ENCODE assay signal across 1 cellular context in the genomic region with DNA sequence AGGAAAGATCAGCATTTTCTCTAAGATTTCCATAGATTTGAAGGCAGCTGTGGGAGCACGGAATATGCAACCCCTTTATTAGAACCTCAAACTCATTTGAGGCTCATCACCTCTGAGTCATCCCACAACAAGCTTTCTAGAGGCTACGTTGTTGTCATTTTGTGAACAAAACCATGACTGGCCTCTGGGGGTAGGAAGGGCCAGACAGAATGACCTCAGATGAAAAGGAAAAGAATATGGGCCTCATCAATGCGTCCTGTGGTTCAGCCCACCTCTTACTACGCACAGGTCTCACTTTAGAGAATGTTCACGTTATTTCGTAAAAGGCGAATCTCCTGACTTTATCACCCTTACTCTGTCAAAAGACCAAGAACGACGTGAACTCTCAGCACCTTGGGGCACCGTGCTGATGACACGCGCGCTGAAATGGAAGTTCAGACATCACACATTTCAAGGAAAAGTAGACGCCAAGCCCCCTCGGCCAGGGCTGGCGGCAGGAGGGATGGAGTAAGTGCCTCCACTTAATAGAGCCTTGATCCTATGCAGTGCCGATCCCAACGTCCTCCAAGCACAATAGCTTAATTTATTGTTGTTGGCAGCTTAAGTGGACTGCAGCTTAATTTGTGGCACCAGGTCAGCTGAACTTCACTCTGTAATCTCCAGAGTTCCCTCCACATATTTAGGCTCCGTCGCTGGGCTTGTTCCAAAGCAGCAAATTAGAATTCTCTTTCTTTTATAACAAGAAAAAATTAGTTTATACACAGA.
TF ChIP-seq lines count a peak whose summit lies in the region.

No MANE protein-coding gene starts in this region.

TF ChIP-seq in GM23338, 12 proteins besides CTCF, POLR2A, EP300 and RAD21 (continued from another document):
- TF ChIP-seq, protein P1, sequence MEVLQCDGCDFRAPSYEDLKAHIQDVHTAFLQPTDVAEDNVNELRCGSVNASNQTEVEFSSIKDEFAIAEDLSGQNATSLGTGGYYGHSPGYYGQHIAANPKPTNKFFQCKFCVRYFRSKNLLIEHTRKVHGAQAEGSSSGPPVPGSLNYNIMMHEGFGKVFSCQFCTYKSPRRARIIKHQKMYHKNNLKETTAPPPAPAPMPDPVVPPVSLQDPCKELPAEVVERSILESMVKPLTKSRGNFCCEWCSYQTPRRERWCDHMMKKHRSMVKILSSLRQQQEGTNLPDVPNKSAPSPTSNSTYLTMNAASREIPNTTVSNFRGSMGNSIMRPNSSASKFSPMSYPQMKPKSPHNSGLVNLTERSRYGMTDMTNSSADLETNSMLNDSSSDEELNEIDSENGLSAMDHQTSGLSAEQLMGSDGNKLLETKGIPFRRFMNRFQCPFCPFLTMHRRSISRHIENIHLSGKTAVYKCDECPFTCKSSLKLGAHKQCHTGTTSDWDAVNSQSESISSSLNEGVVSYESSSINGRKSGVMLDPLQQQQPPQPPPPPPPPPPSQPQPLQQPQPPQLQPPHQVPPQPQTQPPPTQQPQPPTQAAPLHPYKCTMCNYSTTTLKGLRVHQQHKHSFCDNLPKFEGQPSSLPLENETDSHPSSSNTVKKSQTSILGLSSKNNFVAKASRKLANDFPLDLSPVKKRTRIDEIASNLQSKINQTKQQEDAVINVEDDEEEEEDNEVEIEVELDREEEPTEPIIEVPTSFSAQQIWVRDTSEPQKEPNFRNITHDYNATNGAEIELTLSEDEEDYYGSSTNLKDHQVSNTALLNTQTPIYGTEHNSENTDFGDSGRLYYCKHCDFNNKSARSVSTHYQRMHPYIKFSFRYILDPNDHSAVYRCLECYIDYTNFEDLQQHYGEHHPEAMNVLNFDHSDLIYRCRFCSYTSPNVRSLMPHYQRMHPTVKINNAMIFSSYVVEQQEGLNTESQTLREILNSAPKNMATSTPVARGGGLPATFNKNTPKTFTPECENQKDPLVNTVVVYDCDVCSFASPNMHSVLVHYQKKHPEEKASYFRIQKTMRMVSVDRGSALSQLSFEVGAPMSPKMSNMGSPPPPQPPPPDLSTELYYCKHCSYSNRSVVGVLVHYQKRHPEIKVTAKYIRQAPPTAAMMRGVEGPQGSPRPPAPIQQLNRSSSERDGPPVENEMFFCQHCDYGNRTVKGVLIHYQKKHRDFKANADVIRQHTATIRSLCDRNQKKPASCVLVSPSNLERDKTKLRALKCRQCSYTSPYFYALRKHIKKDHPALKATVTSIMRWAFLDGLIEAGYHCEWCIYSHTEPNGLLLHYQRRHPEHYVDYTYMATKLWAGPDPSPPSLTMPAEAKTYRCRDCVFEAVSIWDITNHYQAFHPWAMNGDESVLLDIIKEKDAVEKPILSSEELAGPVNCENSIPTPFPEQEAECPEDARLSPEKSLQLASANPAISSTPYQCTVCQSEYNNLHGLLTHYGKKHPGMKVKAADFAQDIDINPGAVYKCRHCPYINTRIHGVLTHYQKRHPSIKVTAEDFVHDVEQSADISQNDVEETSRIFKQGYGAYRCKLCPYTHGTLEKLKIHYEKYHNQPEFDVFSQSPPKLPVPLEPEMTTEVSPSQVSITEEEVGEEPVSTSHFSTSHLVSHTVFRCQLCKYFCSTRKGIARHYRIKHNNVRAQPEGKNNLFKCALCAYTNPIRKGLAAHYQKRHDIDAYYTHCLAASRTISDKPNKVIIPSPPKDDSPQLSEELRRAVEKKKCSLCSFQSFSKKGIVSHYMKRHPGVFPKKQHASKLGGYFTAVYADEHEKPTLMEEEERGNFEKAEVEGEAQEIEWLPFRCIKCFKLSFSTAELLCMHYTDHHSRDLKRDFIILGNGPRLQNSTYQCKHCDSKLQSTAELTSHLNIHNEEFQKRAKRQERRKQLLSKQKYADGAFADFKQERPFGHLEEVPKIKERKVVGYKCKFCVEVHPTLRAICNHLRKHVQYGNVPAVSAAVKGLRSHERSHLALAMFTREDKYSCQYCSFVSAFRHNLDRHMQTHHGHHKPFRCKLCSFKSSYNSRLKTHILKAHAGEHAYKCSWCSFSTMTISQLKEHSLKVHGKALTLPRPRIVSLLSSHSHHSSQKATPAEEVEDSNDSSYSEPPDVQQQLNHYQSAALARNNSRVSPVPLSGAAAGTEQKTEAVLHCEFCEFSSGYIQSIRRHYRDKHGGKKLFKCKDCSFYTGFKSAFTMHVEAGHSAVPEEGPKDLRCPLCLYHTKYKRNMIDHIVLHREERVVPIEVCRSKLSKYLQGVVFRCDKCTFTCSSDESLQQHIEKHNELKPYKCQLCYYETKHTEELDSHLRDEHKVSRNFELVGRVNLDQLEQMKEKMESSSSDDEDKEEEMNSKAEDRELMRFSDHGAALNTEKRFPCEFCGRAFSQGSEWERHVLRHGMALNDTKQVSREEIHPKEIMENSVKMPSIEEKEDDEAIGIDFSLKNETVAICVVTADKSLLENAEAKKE (CRISPR knock-in tag; IDR thresholded peaks at IDR 0.05): no peak
- no peak for TF ChIP-seq CREB1 (CRISPR knock-in tag; IDR thresholded peaks at IDR 0.05; ENCODE audit: low read depth)
- TF ChIP-seq POLR2AphosphoS5 (IDR thresholded peaks at IDR 0.05; ENCODE audit: low read depth): no peak
- TF ChIP-seq, protein P2, sequence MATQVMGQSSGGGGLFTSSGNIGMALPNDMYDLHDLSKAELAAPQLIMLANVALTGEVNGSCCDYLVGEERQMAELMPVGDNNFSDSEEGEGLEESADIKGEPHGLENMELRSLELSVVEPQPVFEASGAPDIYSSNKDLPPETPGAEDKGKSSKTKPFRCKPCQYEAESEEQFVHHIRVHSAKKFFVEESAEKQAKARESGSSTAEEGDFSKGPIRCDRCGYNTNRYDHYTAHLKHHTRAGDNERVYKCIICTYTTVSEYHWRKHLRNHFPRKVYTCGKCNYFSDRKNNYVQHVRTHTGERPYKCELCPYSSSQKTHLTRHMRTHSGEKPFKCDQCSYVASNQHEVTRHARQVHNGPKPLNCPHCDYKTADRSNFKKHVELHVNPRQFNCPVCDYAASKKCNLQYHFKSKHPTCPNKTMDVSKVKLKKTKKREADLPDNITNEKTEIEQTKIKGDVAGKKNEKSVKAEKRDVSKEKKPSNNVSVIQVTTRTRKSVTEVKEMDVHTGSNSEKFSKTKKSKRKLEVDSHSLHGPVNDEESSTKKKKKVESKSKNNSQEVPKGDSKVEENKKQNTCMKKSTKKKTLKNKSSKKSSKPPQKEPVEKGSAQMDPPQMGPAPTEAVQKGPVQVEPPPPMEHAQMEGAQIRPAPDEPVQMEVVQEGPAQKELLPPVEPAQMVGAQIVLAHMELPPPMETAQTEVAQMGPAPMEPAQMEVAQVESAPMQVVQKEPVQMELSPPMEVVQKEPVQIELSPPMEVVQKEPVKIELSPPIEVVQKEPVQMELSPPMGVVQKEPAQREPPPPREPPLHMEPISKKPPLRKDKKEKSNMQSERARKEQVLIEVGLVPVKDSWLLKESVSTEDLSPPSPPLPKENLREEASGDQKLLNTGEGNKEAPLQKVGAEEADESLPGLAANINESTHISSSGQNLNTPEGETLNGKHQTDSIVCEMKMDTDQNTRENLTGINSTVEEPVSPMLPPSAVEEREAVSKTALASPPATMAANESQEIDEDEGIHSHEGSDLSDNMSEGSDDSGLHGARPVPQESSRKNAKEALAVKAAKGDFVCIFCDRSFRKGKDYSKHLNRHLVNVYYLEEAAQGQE (IDR thresholded peaks at IDR 0.05; ENCODE audit: unreplicated experiment): no peak
- TF ChIP-seq ZNF331 (CRISPR knock-in tag; IDR thresholded peaks at IDR 0.05; ENCODE audit: low read depth): no peak
- no peak for TF ChIP-seq STAT1 (IDR thresholded peaks at IDR 0.05; ENCODE audit: unreplicated experiment)
- no peak for TF ChIP-seq EZH2phosphoT487 (IDR thresholded peaks at IDR 0.05; ENCODE audit: unreplicated experiment)
- TF ChIP-seq, protein P3, sequence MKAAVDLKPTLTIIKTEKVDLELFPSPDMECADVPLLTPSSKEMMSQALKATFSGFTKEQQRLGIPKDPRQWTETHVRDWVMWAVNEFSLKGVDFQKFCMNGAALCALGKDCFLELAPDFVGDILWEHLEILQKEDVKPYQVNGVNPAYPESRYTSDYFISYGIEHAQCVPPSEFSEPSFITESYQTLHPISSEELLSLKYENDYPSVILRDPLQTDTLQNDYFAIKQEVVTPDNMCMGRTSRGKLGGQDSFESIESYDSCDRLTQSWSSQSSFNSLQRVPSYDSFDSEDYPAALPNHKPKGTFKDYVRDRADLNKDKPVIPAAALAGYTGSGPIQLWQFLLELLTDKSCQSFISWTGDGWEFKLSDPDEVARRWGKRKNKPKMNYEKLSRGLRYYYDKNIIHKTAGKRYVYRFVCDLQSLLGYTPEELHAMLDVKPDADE (IDR thresholded peaks at IDR 0.05): no peak
- TF ChIP-seq NANOG (IDR thresholded peaks at IDR 0.05; ENCODE audit: borderline replicate concordance): no peak
- no peak for TF ChIP-seq EZH2 (IDR thresholded peaks at IDR 0.05; ENCODE audit: low read depth, unreplicated experiment)
